Comparison of ENCODE assay signal across 13 cellular contexts in the genomic region with DNA sequence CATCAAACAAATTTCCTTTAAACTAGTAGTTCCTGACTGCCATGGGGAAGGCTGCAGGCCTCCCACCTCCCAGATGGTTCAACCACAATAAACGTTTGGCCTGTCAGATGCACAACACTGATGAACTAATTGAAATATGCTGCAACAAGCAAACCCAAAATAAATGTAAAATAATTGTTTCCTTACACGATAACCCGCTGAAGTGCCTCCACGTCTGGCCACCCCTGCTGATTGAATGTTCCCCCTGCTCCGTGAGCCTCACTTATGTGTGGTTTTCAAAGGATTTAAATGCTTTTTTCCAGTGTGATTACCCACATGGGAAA. TPM values are rescaled to one million over a fixed set of nuclear protein-coding genes. Genes with fewer than 3 reads are reported as not detected.
A peak's percentile ranks its signal among the peaks of the same experiment; 100 is the strongest.
DNase-seq lines count a peak whose midpoint lies in the region; TF ChIP-seq lines count a peak whose summit lies in the region.
"Had no signal": no experiment of that assay in that cellular context is flagged by ENCODE, and none has a peak within 500 bp of the region (broad histone marks: within the 10 kb centered on the region; RNA-seq: fewer than 3 reads in every experiment).

No MANE protein-coding gene starts in this region.

- WGBS in mesendoderm (ENCODE audit: extremely low coverage, insufficient coverage, low lambda C conversion rate): no CpG with 5 or more reads among the region's 5 CpGs

- H3K79me2 ChIP-seq in mesendoderm (ENCODE audit: control insufficient read depth, insufficient read depth, low read length): no peaks in the 10 kb centered on the region
- no peaks in the 10 kb centered on the region for H3K79me2 ChIP-seq in neural progenitor cell (ENCODE audit: low read depth)

- H3K4me2 ChIP-seq in mesendoderm (ENCODE audit: low read length): no peak overlapping the region
- H3K4me2 ChIP-seq in neural progenitor cell: no peak overlapping the region

- peaks cover 0 to 48% (median 37%) of the 10 kb centered on the region in 4 donors for H3K4me1 ChIP-seq in tibial artery
- no peaks in the 10 kb centered on the region for H3K4me1 ChIP-seq in mesendoderm (ENCODE audit: control insufficient read depth, low read depth, low read length)
- peaks cover 24% of the 10 kb centered on the region for H3K4me1 ChIP-seq in neural progenitor cell

- H3F3A ChIP-seq in neural progenitor cell (ENCODE audit: low read depth): peaks cover 12% of the 10 kb centered on the region

- H4K8ac ChIP-seq in mesendoderm (ENCODE audit: low read depth, low read length): no peak overlapping the region

- H4K5ac ChIP-seq in mesendoderm (ENCODE audit: low read length): no peak overlapping the region

- H3K9ac ChIP-seq in mesendoderm (ENCODE audit: low read length) (no peak overlapping the region), neural progenitor cell (no peak overlapping the region)

- H3K4me3 Mint-ChIP-seq in mesothelial cell of epicardium (no peak overlapping the region), neural progenitor cell (no peak overlapping the region)
- H3K4me3 Mint-ChIP-seq: activated T-cell treated with anti-CD3 and anti-CD28 coated beads, Interleukin-2, amount 50 U/mL, for 24 hours had no signal

- H3K27ac Mint-ChIP-seq in mesothelial cell of epicardium (peak overlapping the region; percentile 27), neural progenitor cell (no peak overlapping the region)
- H3K27ac Mint-ChIP-seq: activated T-cell treated with anti-CD3 and anti-CD28 coated beads, Interleukin-2, amount 50 U/mL, for 24 hours had no signal

- H2AK5ac ChIP-seq in mesendoderm (ENCODE audit: low read length): no peak overlapping the region

- H3K27ac ChIP-seq in tibial artery (peak overlapping the region; percentile 73 to 74), mesendoderm (ENCODE audit: low read depth, low read length) (no peak overlapping the region), neural progenitor cell (no peak overlapping the region)
- H3K27ac ChIP-seq: 22Rv1 had no signal

- no peak overlapping the region for H2BK120ac ChIP-seq in mesendoderm (ENCODE audit: low read depth, low read length)

- no peak overlapping the region for H3K18ac ChIP-seq in mesendoderm (ENCODE audit: low read length)

- H3K36me3 Mint-ChIP-seq in mesothelial cell of epicardium (no peaks in the 10 kb centered on the region), neural progenitor cell (no peaks in the 10 kb centered on the region)

- H4K20me1 ChIP-seq in neural progenitor cell (ENCODE audit: low read depth): peaks cover 4% of the 10 kb centered on the region

- no peak overlapping the region for H2BK5ac ChIP-seq in mesendoderm (ENCODE audit: low read length)

- H3K4me1 Mint-ChIP-seq in mesothelial cell of epicardium: peaks cover 34% of the 10 kb centered on the region
- H3K4me1 Mint-ChIP-seq in neural progenitor cell: peaks cover 40% of the 10 kb centered on the region

- no peak overlapping the region for H3K23ac ChIP-seq in mesendoderm (ENCODE audit: low read length)

- no peak for TF ChIP-seq CTCF in mesothelial cell of epicardium (IDR thresholded peaks at IDR 0.05; ENCODE audit: unreplicated experiment)
- TF ChIP-seq CTCF in tibial artery (IDR thresholded peaks at IDR 0.05): no peak
- TF ChIP-seq CTCF in neural progenitor cell (IDR thresholded peaks at IDR 0.05): no peak

- H3K4me3 ChIP-seq in tibial artery (no peak overlapping the region), mesendoderm (ENCODE audit: low read length) (no peak overlapping the region), neural progenitor cell (no peak overlapping the region)
- H3K4me3 ChIP-seq: GM12878 had no signal

- no peaks in the 10 kb centered on the region for H3K36me3 ChIP-seq in tibial artery
- no peaks in the 10 kb centered on the region for H3K36me3 ChIP-seq in mesendoderm (ENCODE audit: control insufficient read depth, insufficient read depth, low read length)
- no peaks in the 10 kb centered on the region for H3K36me3 ChIP-seq in neural progenitor cell

- intact Hi-C loops in tibial artery (cut with DNase I; ENCODE audit: low total_unique reads): loop anchor here (10.0 kb wide), 1 partner anchor 158 kb away; the partner anchor contains the start of gene ARL6IP4

- no peak overlapping the region for H3K4ac ChIP-seq in mesendoderm (ENCODE audit: low read depth, low read length)

- H3K56ac ChIP-seq in mesendoderm (ENCODE audit: low read length): no peak overlapping the region

- DNase-seq in DMS 273 (lab: John Stamatoyannopoulos, UW; ENCODE audit: unreplicated experiment) (peak; percentile 39), DMS 273 treated with DMSO at 0.1 percent for 48 hours (lab: John Stamatoyannopoulos, UW) (no peak), astrocyte of the hippocampus (ENCODE audit: low read depth, low spot score) (peak; percentile 70), mesothelial cell of epicardium (ENCODE audit: low spot score in 2 of 2, unreplicated experiment in 2 of 2) (no peak), tibial artery (no peak), mesendoderm (no peak), neural progenitor cell (ENCODE audit: low spot score) (no peak), RKO (ENCODE audit: low spot score) (no peak)
- DNase-seq: activated T-cell treated with anti-CD3 and anti-CD28 coated beads, Interleukin-2, amount 50 U/mL, for 24 hours; effector memory CD4-positive, alpha-beta T cell; NCI-H1417 treated with DMSO at 0.1 percent for 48 hours had no signal

- H2BK15ac ChIP-seq in mesendoderm (replicated peaks; ENCODE audit: low read depth): no peak overlapping the region

- no peak overlapping the region for H2AFZ ChIP-seq in neural progenitor cell (replicated peaks)

- H3K27me3 ChIP-seq in tibial artery (no peaks in the 10 kb centered on the region), mesendoderm (ENCODE audit: insufficient read depth, low read length, poor library complexity) (no peaks in the 10 kb centered on the region), neural progenitor cell (peaks cover 5% of the 10 kb centered on the region)

- H3K9me3 ChIP-seq in tibial artery: no peaks in the 10 kb centered on the region
- no peaks in the 10 kb centered on the region for H3K9me3 ChIP-seq in neural progenitor cell (ENCODE audit: low read depth)

- H3K9me3 Mint-ChIP-seq in mesothelial cell of epicardium (no peaks in the 10 kb centered on the region), neural progenitor cell (no peaks in the 10 kb centered on the region)
- H3K9me3 Mint-ChIP-seq: activated T-cell treated with anti-CD3 and anti-CD28 coated beads, Interleukin-2, amount 50 U/mL, for 24 hours had no signal

- peaks cover 2% of the 10 kb centered on the region for H3K79me1 ChIP-seq in mesendoderm (ENCODE audit: low read length)

- H3K27me3 Mint-ChIP-seq in mesothelial cell of epicardium (ENCODE audit: low read depth): peaks cover 1% of the 10 kb centered on the region
- H3K27me3 Mint-ChIP-seq in neural progenitor cell (ENCODE audit: insufficient read depth, low read depth): peaks cover 6% of the 10 kb centered on the region
- H3K27me3 Mint-ChIP-seq: activated T-cell treated with anti-CD3 and anti-CD28 coated beads, Interleukin-2, amount 50 U/mL, for 24 hours had no signal

RNA-seq across cellular contexts. Expression of gene PITPNM2, which starts 8.4 kb away (rescaled TPM):
- total RNA-seq in mesothelial cell of epicardium: 5.9 to 7.5 TPM (median 7.0 TPM) in 3 replicates
- 7.1 TPM for polyA plus RNA-seq in mesendoderm (2013, experiment 1 of 2)
- 7.1 TPM for polyA plus RNA-seq in mesendoderm (2013, experiment 2 of 2)
- total RNA-seq in neural progenitor cell (ENCODE audit: low replicate concordance): 0.56 and 1.2 TPM in 2 replicates

Comparison
In these comparisons a context has a peak if more than half of its experiments do, and no peak if none do; other contexts are left out.
1. DNase-seq: peak in DMS 273 (single experiment) and astrocyte of the hippocampus (single experiment); none in DMS 273 treated with DMSO at 0.1 percent for 48 hours (single experiment), mesothelial cell of epicardium (0 of 2), tibial artery (0 of 2), mesendoderm (single experiment), neural progenitor cell (single experiment) and RKO (single experiment).
2. H3K27ac ChIP-seq: peak in tibial artery (2 of 2); none in mesendoderm (single experiment) and neural progenitor cell (single experiment).